In genomic region chr9:109335929-109336328, GRCh38 we compare ENCODE assay signal across 24 cellular contexts. TPM values are rescaled to one million over a fixed set of nuclear protein-coding genes. Genes with fewer than 3 reads are reported as not detected.
"Had no signal": no experiment of that assay in that cellular context is flagged by ENCODE, and none has a peak within 500 bp of the region (broad histone marks: within the 10 kb centered on the region; RNA-seq: fewer than 3 reads in every experiment).

No MANE protein-coding gene starts in this region.

- H3K27ac Mint-ChIP-seq: T-helper 17 cell had no signal

- H3K9me3 ChIP-seq: breast epithelium, gastroesophageal sphincter, heart left ventricle, left ventricle myocardium inferior, psoas muscle, stomach, testis, upper lobe of left lung had no signal

- H3K4me3 ChIP-seq: breast epithelium, gastroesophageal sphincter, heart left ventricle, left ventricle myocardium inferior, psoas muscle, stomach, testis, upper lobe of left lung had no signal

- DNase-seq: activated CD4-positive, alpha-beta T cell treated with anti-CD3 and anti-CD28 coated beads for 1 hour; activated CD8-positive, alpha-beta memory T cell treated with anti-CD3 and anti-CD28 coated beads for 24 hours; activated CD8-positive, alpha-beta memory T cell treated with anti-CD3 and anti-CD28 coated beads, Interleukin-2, amount 50 U/mL, for 48 hours; activated effector memory CD4-positive, alpha-beta T cell treated with Interleukin-2 at 50 U/mL for 16 hours; activated naive CD4-positive, alpha-beta T cell treated with anti-CD3 and anti-CD28 coated beads, Interleukin-2, amount 50 U/mL, for 16 hours; activated T-cell treated with anti-CD3 and anti-CD28 coated beads, Interleukin-2, amount 50 U/mL, for 48 hours; effector CD4-positive, alpha-beta T cell; heart left ventricle; kidney glomerular epithelial cell; left ventricle myocardium inferior; psoas muscle; right cardiac atrium; small intestine; stimulated activated CD4-positive, alpha-beta T cell treated with anti-CD3 and anti-CD28 coated beads, Interleukin-15, amount 100 ng/mL, for 24 hours; stimulated activated CD4-positive, alpha-beta T cell treated with anti-CD3 and anti-CD28 coated beads, Interleukin-2, amount 100 ng/mL, for 48 hours; stomach; T-helper 17 cell; testis; upper lobe of left lung; WERI-Rb-1 had no signal

- H3K27ac ChIP-seq: gastroesophageal sphincter, heart left ventricle, left ventricle myocardium inferior, psoas muscle, testis, upper lobe of left lung, WERI-Rb-1 had no signal

- H3K36me3 ChIP-seq: breast epithelium, gastroesophageal sphincter, heart left ventricle, left ventricle myocardium inferior, stomach, upper lobe of left lung, WERI-Rb-1 had no signal

- H3K4me3 Mint-ChIP-seq: T-helper 17 cell had no signal

- H3K27me3 ChIP-seq: breast epithelium, gastroesophageal sphincter, stomach, testis, upper lobe of left lung had no signal

- ATAC-seq: esophagus mucosa, gastroesophageal sphincter, heart left ventricle, psoas muscle, right cardiac atrium, T-helper 17 cell had no signal

- H3K4me1 ChIP-seq: breast epithelium, gastroesophageal sphincter, psoas muscle had no signal

RNA-seq across cellular contexts. Expression of gene EPB41L4B, which starts 15.1 kb away (rescaled TPM):
- total RNA-seq: mononuclear cell, T-helper 17 cell had no signal
